ENCODE assay signal across 16 cellular contexts in genomic region chr13:110316196-110316595, GRCh38. TPM values are rescaled to one million over a fixed set of nuclear protein-coding genes. Genes with fewer than 3 reads are reported as not detected.
DNase-seq lines count a peak whose midpoint lies in the region; ATAC-seq and TF ChIP-seq lines count a peak whose summit lies in the region.
"Had no signal": no experiment of that assay in that cellular context is flagged by ENCODE, and none has a peak within 500 bp of the region (broad histone marks: within the 10 kb centered on the region; RNA-seq: fewer than 3 reads in every experiment).

No MANE protein-coding gene starts in this region.

- H3K36me3 ChIP-seq in heart right ventricle (peaks cover 0 to 47% (median 0%) of the 10 kb centered on the region in 9 donors), brain microvascular endothelial cell (replicated peaks) (peaks cover 62% of the 10 kb centered on the region), muscle layer of colon (ENCODE audit: insufficient read depth, low read length) (peaks cover 20% of the 10 kb centered on the region), thyroid gland (no peaks in the 10 kb centered on the region)
- H3K36me3 ChIP-seq: BLaER1 treated with 17β-estradiol and CSF1 and Interleukin-3, amounts not matched to agents 10 nM and 100 nM had no signal

- 61 to 69% methylated on average over 10 of the region's 10 CpGs for WGBS in heart right ventricle, 2 donors
- WGBS in thyroid gland, 2 donors: 82 to 92% methylated on average over 10 of the region's 10 CpGs

- H3K4me1 ChIP-seq in heart right ventricle (peaks cover 36 to 97% (median 94%) of the 10 kb centered on the region in 9 donors), muscle layer of colon (ENCODE audit: insufficient read depth, low read length) (peaks cover 89% of the 10 kb centered on the region), thyroid gland (peaks cover 67 to 94% of the 10 kb centered on the region in 2 donors)

- no peak overlapping the region for H3K4me3 ChIP-seq in heart right ventricle
- no peak overlapping the region for H3K4me3 ChIP-seq in brain microvascular endothelial cell (ENCODE audit: low read depth, low read length)
- no peak overlapping the region for H3K4me3 ChIP-seq in muscle layer of colon (ENCODE audit: low read depth in 1 of 2, low read length in 2 of 2)
- H3K4me3 ChIP-seq in thyroid gland (replicated peaks in 1 of 3): no peak overlapping the region
- H3K4me3 ChIP-seq: BLaER1 treated with 17β-estradiol and CSF1 and Interleukin-3, amounts not matched to agents 10 nM and 100 nM; K562; Peyer's patch had no signal

- no peaks in the 10 kb centered on the region for H3K9me3 ChIP-seq in heart right ventricle
- no peaks in the 10 kb centered on the region for H3K9me3 ChIP-seq in muscle layer of colon (ENCODE audit: low read length)
- H3K9me3 ChIP-seq in thyroid gland: no peaks in the 10 kb centered on the region
- H3K9me3 ChIP-seq: BLaER1 treated with 17β-estradiol and CSF1 and Interleukin-3, amounts not matched to agents 10 nM and 100 nM; Peyer's patch had no signal

- intact Hi-C loops in heart right ventricle (cut with DNase I) (loop anchor here in 1 of 10 donors (10.0 kb wide), 1 partner anchor 99 kb away; no protein-coding TSS in a partner anchor), left ventricle myocardium superior (cut with micrococcal nuclease) (no loop called here), thyroid gland (cut with DNase I) (loop anchor here (10.0 kb wide), 1 partner anchor 99 kb away; no protein-coding TSS in a partner anchor)

- DNase-seq in heart right ventricle (no peak), left ventricle myocardium superior (no peak), brain microvascular endothelial cell (no peak), thyroid gland (no peak), KBM-7 (no peak)
- DNase-seq: 8988T, EL, NCI-H1436 treated with DMSO at 0.1 percent for 48 hours, NCI-H2081 treated with DMSO at 0.1 percent for 48 hours, NCI-H524, Peyer's patch had no signal

- no peak for TF ChIP-seq POLR2A in thyroid gland (IDR thresholded peaks at IDR 0.05)

- ATAC-seq in heart right ventricle (no peak), left ventricle myocardium superior (no peak), GM21515 (IDR thresholded peaks at IDR 0.05; ENCODE audit: unreplicated experiment) (no peak), HG03571 (IDR thresholded peaks at IDR 0.05; ENCODE audit: unreplicated experiment) (no peak)
- ATAC-seq: K562 had no signal

- in situ Hi-C loops in brain microvascular endothelial cell (cut with HindIII; ENCODE audit: low pct_ligation_motif_present, low sequenced_read_pairs): no loop called here
- in situ Hi-C loops in KBM-7 (cut with MboI; ENCODE audit: low pct_unique_long_range_greater_than_20kb, low sequenced_read_pairs): no loop called here

- no peak for TF ChIP-seq CTCF in heart right ventricle (IDR thresholded peaks at IDR 0.05)
- no peak for TF ChIP-seq CTCF in brain microvascular endothelial cell (IDR thresholded peaks at IDR 0.05; ENCODE audit: low read depth, low read length, missing control alignments)
- no peak for TF ChIP-seq CTCF in thyroid gland (IDR thresholded peaks at IDR 0.05)

- H3K9ac ChIP-seq in muscle layer of colon (ENCODE audit: low read length): no peak overlapping the region
- H3K9ac ChIP-seq: BLaER1 treated with 17β-estradiol and CSF1 and Interleukin-3, amounts not matched to agents 10 nM and 100 nM had no signal

- H3K27ac ChIP-seq in heart right ventricle (peak overlapping the region in 9 of 10 donors; percentile 31 to 89 (median 81)), brain microvascular endothelial cell (peak overlapping the region; percentile 48), muscle layer of colon (ENCODE audit: low read depth, low read length) (peak overlapping the region; percentile 58), thyroid gland (peak overlapping the region in 2 of 3 donors; percentile 1 to 9)
- H3K27ac ChIP-seq: BLaER1 treated with 17β-estradiol and CSF1 and Interleukin-3, amounts not matched to agents 10 nM and 100 nM had no signal

- H3K27me3 ChIP-seq in heart right ventricle (peaks cover 0 to 12% (median 0%) of the 10 kb centered on the region in 7 donors), brain microvascular endothelial cell (replicated peaks) (no peaks in the 10 kb centered on the region), muscle layer of colon (ENCODE audit: control insufficient read depth in 1 of 2, insufficient read depth in 2 of 2, low read length in 2 of 2) (no peaks in the 10 kb centered on the region), thyroid gland (no peaks in the 10 kb centered on the region)
- H3K27me3 ChIP-seq: Peyer's patch had no signal

RNA-seq across cellular contexts. Expression of gene COL4A2, which starts 9.1 kb away (rescaled TPM):
- 100 to 1,000 TPM in 7 of 10 donors, 10 to 100 TPM in 3; 81.7 to 301 (median 128) TPM for total RNA-seq in heart right ventricle
- polyA plus RNA-seq in heart right ventricle: 100 to 1,000 TPM; 111 to 265 TPM
- 126 TPM for total RNA-seq in left ventricle myocardium superior
- total RNA-seq in thyroid gland: 100 to 1,000 TPM in 3 of 4 donors, 10 to 100 TPM in 1; 97.6 to 193 (median 131) TPM

RNA-seq across cellular contexts. Expression of gene COL4A1, which starts 9.2 kb away (rescaled TPM):
- total RNA-seq in heart right ventricle: 100 to 1,000 TPM in 7 of 10 donors, 10 to 100 TPM in 3; 96.3 to 342 (median 147) TPM
- 100 to 1,000 TPM in 1 of 2 donors, 10 to 100 TPM in 1; 83.3 to 234 TPM for polyA plus RNA-seq in heart right ventricle
- total RNA-seq in left ventricle myocardium superior: 119 TPM
- total RNA-seq in thyroid gland: 100 to 1,000 TPM in 2 of 4 donors, 10 to 100 TPM in 2; 71.3 to 161 (median 112) TPM
- polyA plus RNA-seq: K562 had no signal

Comparison
In these comparisons a context has a peak if more than half of its experiments do, and no peak if none do; other contexts are left out.
1. H3K27ac ChIP-seq: peak in every context shown above with its lines; median percentile 81 in heart right ventricle; 58 in muscle layer of colon; 48 in brain microvascular endothelial cell; 5 in thyroid gland.